Comparison of ENCODE assay signal across 22 cellular contexts in genomic region chr15:91917991-91918390, GRCh38.
"Had no signal": no experiment of that assay in that cellular context is flagged by ENCODE, and none has a peak within 500 bp of the region (broad histone marks: within the 10 kb centered on the region; RNA-seq: fewer than 3 reads in every experiment).

No MANE protein-coding gene starts in this region.

- H3K27ac ChIP-seq: colonic mucosa, epithelial cell of prostate, gastroesophageal sphincter, lower lobe of right lung, ovary, psoas muscle, right lobe of liver, stomach, suprapubic skin, uterus had no signal

- H3K36me3 ChIP-seq: breast epithelium, colonic mucosa, ovary, right lobe of liver, uterus had no signal

- H3K36me3 Mint-ChIP-seq: activated naive CD8-positive, alpha-beta T cell treated with anti-CD3 and anti-CD28 coated beads for 36 hours; WTC11 had no signal

- H3K4me1 ChIP-seq: breast epithelium, colonic mucosa, right lobe of liver had no signal

- H3K27me3 Mint-ChIP-seq: activated naive CD8-positive, alpha-beta T cell treated with anti-CD3 and anti-CD28 coated beads for 36 hours; activated T-cell treated with anti-CD3 and anti-CD28 coated beads, Interleukin-2, amount 50 U/mL, for 24 hours; naive thymus-derived CD4-positive, alpha-beta T cell; T-cell had no signal

- H3K4me3 ChIP-seq: breast epithelium, colonic mucosa, gastroesophageal sphincter, lower lobe of right lung, ovary, psoas muscle, right lobe of liver, skin epidermis, stomach, suprapubic skin, tibial nerve, uterus had no signal

- H3K4me3 Mint-ChIP-seq: activated naive CD8-positive, alpha-beta T cell treated with anti-CD3 and anti-CD28 coated beads for 36 hours; activated T-cell treated with anti-CD3 and anti-CD28 coated beads, Interleukin-2, amount 50 U/mL, for 24 hours; naive thymus-derived CD4-positive, alpha-beta T cell; stimulated activated effector memory CD8-positive, alpha-beta T cell treated with anti-CD3 and anti-CD28 coated beads, Interleukin-12 subunit alpha, Interleukin-12 subunit beta, amount 100 ng/mL, for 72 hours; T-cell; WTC11 had no signal

- ATAC-seq: gastroesophageal sphincter; naive thymus-derived CD4-positive, alpha-beta T cell; psoas muscle; right lobe of liver; stimulated activated effector memory CD8-positive, alpha-beta T cell treated with anti-CD3 and anti-CD28 coated beads, Interleukin-12 subunit alpha, Interleukin-12 subunit beta, amount 100 ng/mL, for 72 hours; T-cell; WTC11 had no signal

- DNase-seq: activated naive CD4-positive, alpha-beta T cell treated with Interleukin-2 at 50 U/mL for 16 hours; activated naive CD8-positive, alpha-beta T cell treated with anti-CD3 and anti-CD28 coated beads for 36 hours; activated T-cell treated with anti-CD3 and anti-CD28 coated beads, Interleukin-2, amount 50 U/mL, for 24 hours; colonic mucosa; head of caudate nucleus; lower lobe of right lung; naive thymus-derived CD4-positive, alpha-beta T cell; ovary; psoas muscle; right lobe of liver; stimulated activated CD4-positive, alpha-beta T cell treated with anti-CD3 and anti-CD28 coated beads, Interleukin-1b, Interleukin-23, amount 100 ng/mL, for 48 hours; stomach; T-cell; uterus had no signal

- H3K27ac Mint-ChIP-seq: activated naive CD8-positive, alpha-beta T cell treated with anti-CD3 and anti-CD28 coated beads for 36 hours; activated T-cell treated with anti-CD3 and anti-CD28 coated beads, Interleukin-2, amount 50 U/mL, for 24 hours; stimulated activated effector memory CD8-positive, alpha-beta T cell treated with anti-CD3 and anti-CD28 coated beads, Interleukin-12 subunit alpha, Interleukin-12 subunit beta, amount 100 ng/mL, for 72 hours; T-cell; WTC11 had no signal

- H3K27me3 ChIP-seq: breast epithelium, colonic mucosa, gastroesophageal sphincter, ovary, right lobe of liver, stomach, suprapubic skin, tibial nerve, uterus had no signal

- H3K9me3 ChIP-seq: breast epithelium, colonic mucosa, gastroesophageal sphincter, lower lobe of right lung, ovary, psoas muscle, right lobe of liver, stomach, suprapubic skin, tibial nerve, uterus had no signal

- H3K9me3 Mint-ChIP-seq: activated naive CD8-positive, alpha-beta T cell treated with anti-CD3 and anti-CD28 coated beads for 36 hours; activated T-cell treated with anti-CD3 and anti-CD28 coated beads, Interleukin-2, amount 50 U/mL, for 24 hours; stimulated activated effector memory CD8-positive, alpha-beta T cell treated with anti-CD3 and anti-CD28 coated beads, Interleukin-12 subunit alpha, Interleukin-12 subunit beta, amount 100 ng/mL, for 72 hours; T-cell; WTC11 had no signal
